Comparison of ENCODE assay signal across 15 cellular contexts in genomic region chr3:138824114-138824506, GRCh38. TPM values are rescaled to one million over a fixed set of nuclear protein-coding genes. Genes with fewer than 3 reads are reported as not detected.
A peak's percentile ranks its signal among the peaks of the same experiment; 100 is the strongest.
DNase-seq lines count a peak whose midpoint lies in the region; ATAC-seq and TF ChIP-seq lines count a peak whose summit lies in the region.
"Had no signal": no experiment of that assay in that cellular context is flagged by ENCODE, and none has a peak within 500 bp of the region (broad histone marks: within the 10 kb centered on the region; RNA-seq: fewer than 3 reads in every experiment).

No MANE protein-coding gene starts in this region.

- H3K4me1 Mint-ChIP-seq in WTC11 = peaks cover 17% of the 10 kb centered on the region

- POLR2A ChIA-PET in WTC11 (lab: Charles Lee) = interaction anchor here (0.6 to 1.4 kb wide), 4 partner anchors 10 to 82 kb away, joined by 3 to 8 read pairs (median 6); partner anchors contain the start of gene PIK3CB

- peaks cover 17% of the 10 kb centered on the region for H3K36me3 Mint-ChIP-seq in WTC11

- CTCF ChIA-PET in WTC11 (lab: Charles Lee) = interaction anchor here (1.0 to 3.7 kb wide), 10 partner anchors 10 to 230 kb away, joined by 3 to 27 read pairs (median 6); partner anchors contain the start of genes CEP70 and PIK3CB

- ATAC-seq in WTC11 (peak; percentile 76), GM18870 (IDR thresholded peaks at IDR 0.05; ENCODE audit: unreplicated experiment) (no peak), HG03095 (IDR thresholded peaks at IDR 0.05; ENCODE audit: unreplicated experiment) (no peak), GM21717 (IDR thresholded peaks at IDR 0.05; ENCODE audit: unreplicated experiment) (no peak)
- ATAC-seq in stimulated activated naive CD8-positive, alpha-beta T cell treated with anti-CD3 and anti-CD28 coated beads, Interleukin-15, Interleukin-2, amounts not matched to agents 100 U/mL and 50 U/mL, for 24 hours = no peak

- no peaks in the 10 kb centered on the region for H3K36me3 ChIP-seq in cardiac muscle cell
- no peaks in the 10 kb centered on the region for H3K36me3 ChIP-seq in left ventricle myocardium inferior
- H3K36me3 ChIP-seq: gastrocnemius medialis, thoracic aorta had no signal

- H3K9me3 Mint-ChIP-seq in WTC11 = no peaks in the 10 kb centered on the region

- no peaks in the 10 kb centered on the region for H3K9me3 ChIP-seq in cardiac muscle cell (ENCODE audit: low read depth)
- H3K9me3 ChIP-seq in left ventricle myocardium inferior (replicated peaks) = no peaks in the 10 kb centered on the region
- H3K9me3 ChIP-seq: gastrocnemius medialis, thoracic aorta had no signal

- H3K27ac ChIP-seq in cardiac muscle cell = peak overlapping the region; percentile 49
- no peak overlapping the region for H3K27ac ChIP-seq in left ventricle myocardium inferior (replicated peaks)
- H3K27ac ChIP-seq: thoracic aorta had no signal

- no peaks in the 10 kb centered on the region for H3K27me3 ChIP-seq in cardiac muscle cell
- H3K27me3 ChIP-seq in left ventricle myocardium inferior (ENCODE audit: low read depth) = no peaks in the 10 kb centered on the region
- H3K27me3 ChIP-seq: gastrocnemius medialis had no signal

- H3K4me1 ChIP-seq in cardiac muscle cell (ENCODE audit: low read depth) (peaks cover 6% of the 10 kb centered on the region), left ventricle myocardium inferior (peaks cover 29% of the 10 kb centered on the region)

- H3K4me3 ChIP-seq in cardiac muscle cell (no peak overlapping the region), left ventricle myocardium inferior (no peak overlapping the region)
- H3K4me3 ChIP-seq: gastrocnemius medialis, thoracic aorta had no signal

- H3K27ac Mint-ChIP-seq in WTC11 = peak overlapping the region; percentile 95

- TF ChIP-seq CTCF in cardiac muscle cell (IDR thresholded peaks at IDR 0.05; ENCODE audit: low read depth, low read length) (no peak), left ventricle myocardium inferior (IDR thresholded peaks at IDR 0.05; ENCODE audit: borderline replicate concordance) (no peak), WTC11 (IDR thresholded peaks at IDR 0.05) (no peak)

- intact Hi-C loops in left ventricle myocardium inferior (cut with micrococcal nuclease) = no loop called here

- no peaks in the 10 kb centered on the region for H3K27me3 Mint-ChIP-seq in WTC11 (ENCODE audit: low read depth)

- DNase-seq in cardiac muscle cell (ENCODE audit: low read depth in 1 of 2, low spot score in 1 of 2) (no peak), left ventricle myocardium inferior (no peak), WTC11 (ENCODE audit: low spot score) (no peak), kidney glomerular epithelial cell (lab: John Stamatoyannopoulos, UW) (peak; percentile 22)
- DNase-seq in stimulated activated naive CD8-positive, alpha-beta T cell treated with anti-CD3 and anti-CD28 coated beads, Interleukin-15, Interleukin-2, amounts not matched to agents 100 U/mL and 50 U/mL, for 24 hours = no peak
- DNase-seq: activated CD4-positive, alpha-beta T cell treated with anti-CD3 and anti-CD28 coated beads, Interleukin-2, amount 50 U/mL, for 1 hour; anterior cingulate cortex; DMS153; gastrocnemius medialis; left cardiac atrium; NCI-H2107 had no signal

- H3K4me3 Mint-ChIP-seq in WTC11 = 0 out of 2 replicates have a peak overlapping the region, but pooled peaks have one; percentile 19

TF ChIP-seq in WTC11, 78 proteins besides CTCF, POLR2A, EP300 and RAD21:
- TF ChIP-seq TP53 (CRISPR knock-in tag; IDR thresholded peaks at IDR 0.05) (no peak), ATF3 (CRISPR knock-in tag; conservative IDR thresholded peaks at IDR 0.05) (no peak), CBFB (CRISPR knock-in tag; IDR thresholded peaks at IDR 0.05; ENCODE audit: low read depth) (no peak), CREM (CRISPR knock-in tag; IDR thresholded peaks at IDR 0.05) (no peak), NR3C1 (CRISPR knock-in tag; conservative IDR thresholded peaks at IDR 0.05; ENCODE audit: low read depth) (no peak)
- TF ChIP-seq, protein P1, sequence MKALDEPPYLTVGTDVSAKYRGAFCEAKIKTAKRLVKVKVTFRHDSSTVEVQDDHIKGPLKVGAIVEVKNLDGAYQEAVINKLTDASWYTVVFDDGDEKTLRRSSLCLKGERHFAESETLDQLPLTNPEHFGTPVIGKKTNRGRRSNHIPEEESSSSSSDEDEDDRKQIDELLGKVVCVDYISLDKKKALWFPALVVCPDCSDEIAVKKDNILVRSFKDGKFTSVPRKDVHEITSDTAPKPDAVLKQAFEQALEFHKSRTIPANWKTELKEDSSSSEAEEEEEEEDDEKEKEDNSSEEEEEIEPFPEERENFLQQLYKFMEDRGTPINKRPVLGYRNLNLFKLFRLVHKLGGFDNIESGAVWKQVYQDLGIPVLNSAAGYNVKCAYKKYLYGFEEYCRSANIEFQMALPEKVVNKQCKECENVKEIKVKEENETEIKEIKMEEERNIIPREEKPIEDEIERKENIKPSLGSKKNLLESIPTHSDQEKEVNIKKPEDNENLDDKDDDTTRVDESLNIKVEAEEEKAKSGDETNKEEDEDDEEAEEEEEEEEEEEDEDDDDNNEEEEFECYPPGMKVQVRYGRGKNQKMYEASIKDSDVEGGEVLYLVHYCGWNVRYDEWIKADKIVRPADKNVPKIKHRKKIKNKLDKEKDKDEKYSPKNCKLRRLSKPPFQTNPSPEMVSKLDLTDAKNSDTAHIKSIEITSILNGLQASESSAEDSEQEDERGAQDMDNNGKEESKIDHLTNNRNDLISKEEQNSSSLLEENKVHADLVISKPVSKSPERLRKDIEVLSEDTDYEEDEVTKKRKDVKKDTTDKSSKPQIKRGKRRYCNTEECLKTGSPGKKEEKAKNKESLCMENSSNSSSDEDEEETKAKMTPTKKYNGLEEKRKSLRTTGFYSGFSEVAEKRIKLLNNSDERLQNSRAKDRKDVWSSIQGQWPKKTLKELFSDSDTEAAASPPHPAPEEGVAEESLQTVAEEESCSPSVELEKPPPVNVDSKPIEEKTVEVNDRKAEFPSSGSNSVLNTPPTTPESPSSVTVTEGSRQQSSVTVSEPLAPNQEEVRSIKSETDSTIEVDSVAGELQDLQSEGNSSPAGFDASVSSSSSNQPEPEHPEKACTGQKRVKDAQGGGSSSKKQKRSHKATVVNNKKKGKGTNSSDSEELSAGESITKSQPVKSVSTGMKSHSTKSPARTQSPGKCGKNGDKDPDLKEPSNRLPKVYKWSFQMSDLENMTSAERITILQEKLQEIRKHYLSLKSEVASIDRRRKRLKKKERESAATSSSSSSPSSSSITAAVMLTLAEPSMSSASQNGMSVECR (CRISPR knock-in tag; IDR thresholded peaks at IDR 0.05; ENCODE audit: borderline replicate concordance) = no peak

RNA-seq across cellular contexts. Expression of gene PIK3CB, which starts 10.6 kb away (rescaled TPM):
- total RNA-seq in cardiac muscle cell = 6.5 and 8.1 TPM in 2 replicates
- polyA plus RNA-seq in cardiac muscle cell = 12.4 and 12.6 TPM in 2 replicates
- 31.5 TPM for total RNA-seq in left ventricle myocardium inferior
- 36.0 to 40.0 TPM (median 38.5 TPM) in 3 replicates for total RNA-seq in WTC11 (2021)
